1 cellular context compared by ENCODE assay signal in the genomic region with DNA sequence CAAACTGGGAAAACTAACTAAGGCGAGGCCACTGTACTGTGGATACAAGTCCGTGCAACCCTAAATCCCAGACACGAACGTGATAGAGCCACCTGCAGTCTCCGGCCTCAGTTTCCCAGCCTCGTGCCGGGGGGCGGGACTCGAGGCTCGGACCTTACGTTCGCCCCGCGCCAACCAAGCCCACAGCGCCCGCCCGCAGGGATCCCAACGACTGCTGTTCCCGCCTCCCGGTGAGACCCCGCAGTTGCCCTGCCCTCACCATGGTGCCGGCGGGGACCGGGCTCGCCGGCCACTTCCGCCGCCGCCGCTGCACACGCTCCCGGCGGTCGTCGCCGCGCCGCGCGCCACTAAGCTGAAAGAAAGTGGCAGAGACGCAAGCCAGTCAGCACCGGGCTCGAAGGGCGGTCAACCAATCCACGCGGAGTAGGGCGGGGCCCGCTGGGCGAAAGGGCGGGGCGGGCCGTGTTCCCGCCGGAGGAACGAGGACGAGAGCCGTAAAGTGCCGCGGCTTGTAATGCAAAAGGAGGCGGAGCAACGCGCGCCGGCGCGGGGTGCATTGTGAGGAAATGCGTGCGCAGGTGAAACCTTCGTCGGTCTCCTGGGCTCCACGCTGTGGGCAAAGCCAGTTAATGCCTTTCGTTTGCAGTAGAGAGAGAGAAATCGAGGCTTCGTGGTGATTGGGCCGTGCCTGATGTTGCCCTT.
TF ChIP-seq lines count a peak whose summit lies in the region.

Gene LSM4 (minus strand): TSS at position 318 of the 702 bp plus-strand sequence. CDS start 56 bp downstream, at position 262.

TF ChIP-seq in HepG2, 621 proteins besides CTCF, POLR2A, EP300 and RAD21 (continued from another document and continues in another):
- TF ChIP-seq, protein P1, sequence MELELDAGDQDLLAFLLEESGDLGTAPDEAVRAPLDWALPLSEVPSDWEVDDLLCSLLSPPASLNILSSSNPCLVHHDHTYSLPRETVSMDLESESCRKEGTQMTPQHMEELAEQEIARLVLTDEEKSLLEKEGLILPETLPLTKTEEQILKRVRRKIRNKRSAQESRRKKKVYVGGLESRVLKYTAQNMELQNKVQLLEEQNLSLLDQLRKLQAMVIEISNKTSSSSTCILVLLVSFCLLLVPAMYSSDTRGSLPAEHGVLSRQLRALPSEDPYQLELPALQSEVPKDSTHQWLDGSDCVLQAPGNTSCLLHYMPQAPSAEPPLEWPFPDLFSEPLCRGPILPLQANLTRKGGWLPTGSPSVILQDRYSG (CRISPR knock-in tag; IDR thresholded peaks at IDR 0.05): no peak; the same call in 1 of the 2 replicates
- peak; percentile 94 for TF ChIP-seq NFYC (CRISPR knock-in tag; IDR thresholded peaks at IDR 0.05)
- TF ChIP-seq ETV6 (CRISPR knock-in tag; conservative IDR thresholded peaks at IDR 0.05): no peak
- no peak for TF ChIP-seq ZNF883 (CRISPR knock-in tag; IDR thresholded peaks at IDR 0.05; ENCODE audit: not compliant biosample characterization)
- TF ChIP-seq, protein P2, sequence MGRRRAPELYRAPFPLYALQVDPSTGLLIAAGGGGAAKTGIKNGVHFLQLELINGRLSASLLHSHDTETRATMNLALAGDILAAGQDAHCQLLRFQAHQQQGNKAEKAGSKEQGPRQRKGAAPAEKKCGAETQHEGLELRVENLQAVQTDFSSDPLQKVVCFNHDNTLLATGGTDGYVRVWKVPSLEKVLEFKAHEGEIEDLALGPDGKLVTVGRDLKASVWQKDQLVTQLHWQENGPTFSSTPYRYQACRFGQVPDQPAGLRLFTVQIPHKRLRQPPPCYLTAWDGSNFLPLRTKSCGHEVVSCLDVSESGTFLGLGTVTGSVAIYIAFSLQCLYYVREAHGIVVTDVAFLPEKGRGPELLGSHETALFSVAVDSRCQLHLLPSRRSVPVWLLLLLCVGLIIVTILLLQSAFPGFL (CRISPR knock-in tag; IDR thresholded peaks at IDR 0.05): no peak
- TF ChIP-seq ZNF547 (CRISPR knock-in tag; IDR thresholded peaks at IDR 0.05): peak; percentile 32; the same call in 1 of the 2 replicates
- TF ChIP-seq MXD4 (CRISPR knock-in tag; IDR thresholded peaks at IDR 0.05): peak; percentile 72
- TF ChIP-seq ZNF275 (CRISPR knock-in tag; IDR thresholded peaks at IDR 0.05; ENCODE audit: borderline replicate concordance): no peak
- TF ChIP-seq, protein P3, sequence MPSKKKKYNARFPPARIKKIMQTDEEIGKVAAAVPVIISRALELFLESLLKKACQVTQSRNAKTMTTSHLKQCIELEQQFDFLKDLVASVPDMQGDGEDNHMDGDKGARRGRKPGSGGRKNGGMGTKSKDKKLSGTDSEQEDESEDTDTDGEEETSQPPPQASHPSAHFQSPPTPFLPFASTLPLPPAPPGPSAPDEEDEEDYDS (CRISPR knock-in tag; IDR thresholded peaks at IDR 0.05): peak; percentile 82
- peak; percentile 61; the same call in 1 of the 2 replicates for TF ChIP-seq KAT7 (CRISPR knock-in tag; IDR thresholded peaks at IDR 0.05; ENCODE audit: borderline replicate concordance)
- TF ChIP-seq KLF13 (CRISPR knock-in tag; IDR thresholded peaks at IDR 0.05): no peak
- TF ChIP-seq ZNF841 (CRISPR knock-in tag; IDR thresholded peaks at IDR 0.05; ENCODE audit: borderline replicate concordance): no peak
- TF ChIP-seq ZNF256 (CRISPR knock-in tag; conservative IDR thresholded peaks at IDR 0.05): 0 out of 2 replicates have a peak, but pooled peaks have one; percentile 9
- TF ChIP-seq GABPA (IDR thresholded peaks at IDR 0.05; ENCODE audit: low read depth, low read length): peak; percentile 62
- peak; percentile 80 for TF ChIP-seq GABPA (CRISPR knock-in tag; IDR thresholded peaks at IDR 0.05; ENCODE audit: low read depth)
- no peak; the same call in 1 of the 2 replicates for TF ChIP-seq MYNN (CRISPR knock-in tag; IDR thresholded peaks at IDR 0.05; ENCODE audit: low read depth)
- 0 out of 2 replicates have a peak, but pooled peaks have one; percentile 59 for TF ChIP-seq TBP (CRISPR knock-in tag; IDR thresholded peaks at IDR 0.05)
- TF ChIP-seq ZNF556 (CRISPR knock-in tag; IDR thresholded peaks at IDR 0.05; ENCODE audit: borderline replicate concordance): no peak; the same call in 1 of the 2 replicates
- peak; percentile 40; the same call in 1 of the 2 replicates for TF ChIP-seq CEBPB (IDR thresholded peaks at IDR 0.05; ENCODE audit: borderline replicate concordance, low read depth, low read length)
- TF ChIP-seq AGO1 (IDR thresholded peaks at IDR 0.05; ENCODE audit: low read depth, low read length, poor library complexity, severe bottlenecking): peak; percentile 72
- TF ChIP-seq NCOA1 (CRISPR knock-in tag; IDR thresholded peaks at IDR 0.05): no peak
- TF ChIP-seq ZBTB10 (CRISPR knock-in tag; IDR thresholded peaks at IDR 0.05; ENCODE audit: borderline replicate concordance): no peak
- TF ChIP-seq ZNF136 (CRISPR knock-in tag; IDR thresholded peaks at IDR 0.05; ENCODE audit: low read depth): no peak
- no peak for TF ChIP-seq ZNF367 (CRISPR knock-in tag; IDR thresholded peaks at IDR 0.05; ENCODE audit: borderline replicate concordance)
- TF ChIP-seq NFE2L2 (IDR thresholded peaks at IDR 0.05; ENCODE audit: low read length): no peak
- no peak; the same call in 1 of the 2 replicates for TF ChIP-seq SNAI1 (CRISPR knock-in tag; IDR thresholded peaks at IDR 0.05; ENCODE audit: borderline replicate concordance)
- TF ChIP-seq ZNF550 (CRISPR knock-in tag; IDR thresholded peaks at IDR 0.05; ENCODE audit: borderline replicate concordance): no peak
- TF ChIP-seq TRIM24 (CRISPR knock-in tag; IDR thresholded peaks at IDR 0.05): no peak
- peak; percentile 97 for TF ChIP-seq HNRNPLL (IDR thresholded peaks at IDR 0.05; ENCODE audit: low read depth, low read length, poor library complexity, severe bottlenecking)
- TF ChIP-seq KLF15 (CRISPR knock-in tag; IDR thresholded peaks at IDR 0.05; ENCODE audit: borderline replicate concordance): no peak
- TF ChIP-seq ZNF552 (CRISPR knock-in tag; IDR thresholded peaks at IDR 0.05; ENCODE audit: borderline replicate concordance): no peak
- no peak for TF ChIP-seq ZNF782 (CRISPR knock-in tag; IDR thresholded peaks at IDR 0.05; ENCODE audit: borderline replicate concordance)
- no peak for TF ChIP-seq HBP1 (CRISPR knock-in tag; IDR thresholded peaks at IDR 0.05; ENCODE audit: low read depth)
- peak; percentile 82 for TF ChIP-seq AGO2 (optimal IDR thresholded peaks at IDR 0.05; ENCODE audit: low read depth, low read length)
- TF ChIP-seq, protein P4, sequence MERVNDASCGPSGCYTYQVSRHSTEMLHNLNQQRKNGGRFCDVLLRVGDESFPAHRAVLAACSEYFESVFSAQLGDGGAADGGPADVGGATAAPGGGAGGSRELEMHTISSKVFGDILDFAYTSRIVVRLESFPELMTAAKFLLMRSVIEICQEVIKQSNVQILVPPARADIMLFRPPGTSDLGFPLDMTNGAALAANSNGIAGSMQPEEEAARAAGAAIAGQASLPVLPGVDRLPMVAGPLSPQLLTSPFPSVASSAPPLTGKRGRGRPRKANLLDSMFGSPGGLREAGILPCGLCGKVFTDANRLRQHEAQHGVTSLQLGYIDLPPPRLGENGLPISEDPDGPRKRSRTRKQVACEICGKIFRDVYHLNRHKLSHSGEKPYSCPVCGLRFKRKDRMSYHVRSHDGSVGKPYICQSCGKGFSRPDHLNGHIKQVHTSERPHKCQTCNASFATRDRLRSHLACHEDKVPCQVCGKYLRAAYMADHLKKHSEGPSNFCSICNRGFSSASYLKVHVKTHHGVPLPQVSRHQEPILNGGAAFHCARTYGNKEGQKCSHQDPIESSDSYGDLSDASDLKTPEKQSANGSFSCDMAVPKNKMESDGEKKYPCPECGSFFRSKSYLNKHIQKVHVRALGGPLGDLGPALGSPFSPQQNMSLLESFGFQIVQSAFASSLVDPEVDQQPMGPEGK (CRISPR knock-in tag; IDR thresholded peaks at IDR 0.05): no peak; the same call in 1 of the 2 replicates
- peak; percentile 45; the same call in 1 of the 2 replicates for TF ChIP-seq ZNF280B (CRISPR knock-in tag; IDR thresholded peaks at IDR 0.05; ENCODE audit: borderline replicate concordance)
- TF ChIP-seq ELF4 (CRISPR knock-in tag; IDR thresholded peaks at IDR 0.05; ENCODE audit: borderline replicate concordance): no peak
- no peak for TF ChIP-seq SNRNP70 (IDR thresholded peaks at IDR 0.05; ENCODE audit: low read depth, low read length)
- TF ChIP-seq NFIC (IDR thresholded peaks at IDR 0.05; ENCODE audit: low read length): no peak
- TF ChIP-seq, protein P5, sequence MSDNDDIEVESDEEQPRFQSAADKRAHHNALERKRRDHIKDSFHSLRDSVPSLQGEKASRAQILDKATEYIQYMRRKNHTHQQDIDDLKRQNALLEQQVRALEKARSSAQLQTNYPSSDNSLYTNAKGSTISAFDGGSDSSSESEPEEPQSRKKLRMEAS (IDR thresholded peaks at IDR 0.05): peak; percentile 81; the same call in 1 of the 2 replicates
- no peak for TF ChIP-seq U2AF1 (optimal IDR thresholded peaks at IDR 0.05; ENCODE audit: low read depth, low read length)
- TF ChIP-seq, protein P6, sequence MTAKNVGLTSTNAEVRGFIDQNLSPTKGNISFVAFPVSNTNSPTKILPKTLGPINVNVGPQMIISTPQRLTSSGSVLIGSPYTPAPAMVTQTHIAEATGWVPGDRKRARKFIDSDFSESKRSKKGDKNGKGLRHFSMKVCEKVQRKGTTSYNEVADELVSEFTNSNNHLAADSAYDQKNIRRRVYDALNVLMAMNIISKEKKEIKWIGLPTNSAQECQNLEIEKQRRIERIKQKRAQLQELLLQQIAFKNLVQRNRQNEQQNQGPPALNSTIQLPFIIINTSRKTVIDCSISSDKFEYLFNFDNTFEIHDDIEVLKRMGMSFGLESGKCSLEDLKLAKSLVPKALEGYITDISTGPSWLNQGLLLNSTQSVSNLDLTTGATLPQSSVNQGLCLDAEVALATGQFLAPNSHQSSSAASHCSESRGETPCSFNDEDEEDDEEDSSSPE (CRISPR knock-in tag; IDR thresholded peaks at IDR 0.05): peak; percentile 98
- TF ChIP-seq KDM1A (CRISPR knock-in tag; IDR thresholded peaks at IDR 0.05): no peak
- peak; percentile 88 for TF ChIP-seq ZNF792 (CRISPR knock-in tag; IDR thresholded peaks at IDR 0.05)
- TF ChIP-seq PAF1 (CRISPR knock-in tag; IDR thresholded peaks at IDR 0.05): no peak
- TF ChIP-seq ZNF326 (CRISPR knock-in tag; IDR thresholded peaks at IDR 0.05; ENCODE audit: borderline replicate concordance): no peak
- TF ChIP-seq TBX3 (IDR thresholded peaks at IDR 0.05; ENCODE audit: borderline replicate concordance): no peak
- no peak for TF ChIP-seq GPBP1L1 (CRISPR knock-in tag; IDR thresholded peaks at IDR 0.05)
- TF ChIP-seq ZNF775 (CRISPR knock-in tag; IDR thresholded peaks at IDR 0.05; ENCODE audit: borderline replicate concordance): no peak
- no peak for TF ChIP-seq ZBTB21 (CRISPR knock-in tag; IDR thresholded peaks at IDR 0.05)
